20 cellular contexts compared by ENCODE assay signal in the genomic region with DNA sequence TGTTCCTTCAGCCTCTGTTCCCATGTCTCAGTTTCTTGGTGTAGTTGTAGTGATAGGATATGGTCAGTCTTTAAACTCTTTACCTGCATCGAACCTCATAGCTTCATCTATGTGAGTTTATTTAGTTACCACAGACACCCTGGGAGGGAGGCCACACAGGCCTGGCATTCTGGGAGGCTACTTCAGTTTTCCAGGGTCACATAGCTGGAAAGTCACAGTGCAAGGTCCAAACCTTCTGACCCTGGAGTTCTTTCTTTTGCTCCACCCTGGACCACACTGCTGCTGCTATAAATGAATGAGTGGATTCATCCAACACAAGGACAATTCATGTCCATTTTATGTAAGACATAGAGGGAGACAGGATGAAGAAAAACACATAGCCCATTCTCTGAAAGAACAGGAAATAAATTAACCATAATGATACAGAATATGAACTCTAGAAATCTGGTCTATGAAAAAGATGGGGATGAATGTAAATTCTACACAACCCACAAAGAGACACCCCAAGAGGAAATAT.
DNase-seq lines count a peak whose midpoint lies in the region; ATAC-seq and TF ChIP-seq lines count a peak whose summit lies in the region.
"Had no signal": no experiment of that assay in that cellular context is flagged by ENCODE, and none has a peak within 500 bp of the region (broad histone marks: within the 10 kb centered on the region; RNA-seq: fewer than 3 reads in every experiment).

No MANE protein-coding gene starts in this region.

- H3K9me3 Mint-ChIP-seq in brain (no peaks in the 10 kb centered on the region), nephron (no peaks in the 10 kb centered on the region)
- H3K9me3 Mint-ChIP-seq in activated CD8-positive, alpha-beta memory T cell treated with anti-CD3 and anti-CD28 coated beads, Interleukin-2, amount 10 ng/mL, durations not matched to agents 7 days and 5 days (ENCODE audit: low read depth) = no peaks in the 10 kb centered on the region
- H3K9me3 Mint-ChIP-seq: CD8-positive, alpha-beta memory T cell had no signal

- H3K36me3 Mint-ChIP-seq in brain (peaks cover 24% of the 10 kb centered on the region), nephron (ENCODE audit: low read depth) (peaks cover 26% of the 10 kb centered on the region)
- no peaks in the 10 kb centered on the region for H3K36me3 Mint-ChIP-seq in activated CD8-positive, alpha-beta memory T cell treated with anti-CD3 and anti-CD28 coated beads, Interleukin-2, amount 10 ng/mL, durations not matched to agents 7 days and 5 days

- CTCF ChIA-PET in activated CD8-positive, alpha-beta memory T cell treated with anti-CD3 and anti-CD28 coated beads, Interleukin-2, amount 10 ng/mL, durations not matched to agents 7 days and 5 days (lab: Charles Lee) = interaction anchor here (1.7 kb wide), 1 partner anchor 14 kb away, joined by 4 read pairs; no protein-coding TSS in a partner anchor

- H3K27ac ChIP-seq in tibial artery = peak overlapping the region; percentile 39 to 70
- H3K27ac ChIP-seq: 22Rv1 had no signal

- peaks cover 0 to 14% (median 5%) of the 10 kb centered on the region in 3 donors for H3K36me3 ChIP-seq in tibial artery

- no peaks in the 10 kb centered on the region for H3K9me3 ChIP-seq in tibial artery

- DNase-seq in Right ventricle myocardium superior (no peak), Right ventricle myocardium inferior (ENCODE audit: missing footprints) (no peak), tibial artery (no peak), GM19240 (ENCODE audit: insufficient read length, low spot score) (no peak)
- DNase-seq in activated CD8-positive, alpha-beta memory T cell treated with anti-CD3 and anti-CD28 coated beads, Interleukin-2, amount 10 ng/mL, durations not matched to agents 7 days and 5 days = no peak
- DNase-seq: AML-193; C1 segment of cervical spinal cord; CD8-positive, alpha-beta memory T cell; DMS53; GDM1; Kasumi-1; NCI-H1417; NCI-H1694 treated with DMSO at 0.1 percent for 48 hours; NCI-H446 treated with DMSO at 0.1 percent for 48 hours; NCI-H526 treated with DMSO at 0.1 percent for 48 hours; RPMI8226 had no signal

- no peak overlapping the region for H3K4me3 ChIP-seq in tibial artery

- no peaks in the 10 kb centered on the region for H3K27me3 ChIP-seq in tibial artery

- no peak overlapping the region for H3K4me3 Mint-ChIP-seq in brain
- H3K4me3 Mint-ChIP-seq in nephron = no peak overlapping the region
- no peak overlapping the region for H3K4me3 Mint-ChIP-seq in activated CD8-positive, alpha-beta memory T cell treated with anti-CD3 and anti-CD28 coated beads, Interleukin-2, amount 10 ng/mL, durations not matched to agents 7 days and 5 days
- H3K4me3 Mint-ChIP-seq: CD8-positive, alpha-beta memory T cell had no signal

- TF ChIP-seq CTCF in brain (conservative IDR thresholded peaks at IDR 0.05) (no peak), nephron (IDR thresholded peaks at IDR 0.05; ENCODE audit: unreplicated experiment in 3 of 3) (no peak), tibial artery (IDR thresholded peaks at IDR 0.05) (no peak)

- intact Hi-C loops in Right ventricle myocardium superior (cut with DNase I) (no loop called here), Right ventricle myocardium inferior (cut with DNase I) (no loop called here), tibial artery (cut with DNase I; ENCODE audit: low total_unique reads) (no loop called here)

- peaks cover 3% of the 10 kb centered on the region for H3K27me3 Mint-ChIP-seq in brain
- no peaks in the 10 kb centered on the region for H3K27me3 Mint-ChIP-seq in nephron (ENCODE audit: low read depth)
- peaks cover 62% of the 10 kb centered on the region for H3K27me3 Mint-ChIP-seq in activated CD8-positive, alpha-beta memory T cell treated with anti-CD3 and anti-CD28 coated beads, Interleukin-2, amount 10 ng/mL, durations not matched to agents 7 days and 5 days

- peak; percentile 32 for ATAC-seq in Right ventricle myocardium superior (ENCODE audit: poor library complexity)
- ATAC-seq in Right ventricle myocardium inferior = no peak
- ATAC-seq in GM21737 (IDR thresholded peaks at IDR 0.05; ENCODE audit: unreplicated experiment) = no peak
- ATAC-seq in activated CD8-positive, alpha-beta memory T cell treated with anti-CD3 and anti-CD28 coated beads, Interleukin-2, amount 10 ng/mL, durations not matched to agents 7 days and 5 days = no peak

- H3K4me1 ChIP-seq in tibial artery = peaks cover 0 to 49% (median 25%) of the 10 kb centered on the region in 4 donors

- H3K4me1 Mint-ChIP-seq in brain (peaks cover 43% of the 10 kb centered on the region), nephron (peaks cover 53% of the 10 kb centered on the region)
- no peaks in the 10 kb centered on the region for H3K4me1 Mint-ChIP-seq in activated CD8-positive, alpha-beta memory T cell treated with anti-CD3 and anti-CD28 coated beads, Interleukin-2, amount 10 ng/mL, durations not matched to agents 7 days and 5 days
- H3K4me1 Mint-ChIP-seq: CD8-positive, alpha-beta memory T cell had no signal

- H3K27ac Mint-ChIP-seq in brain (peak overlapping the region in 3 of 5 experiments; percentile 16 to 80 (median 24)), nephron (peak overlapping the region; percentile 10 to 57 (median 54))
- H3K27ac Mint-ChIP-seq in activated CD8-positive, alpha-beta memory T cell treated with anti-CD3 and anti-CD28 coated beads, Interleukin-2, amount 10 ng/mL, durations not matched to agents 7 days and 5 days = no peak overlapping the region
- H3K27ac Mint-ChIP-seq: CD8-positive, alpha-beta memory T cell had no signal
